17 cellular contexts compared by ENCODE assay signal in genomic region chr3:77159182-77159581, GRCh38.
DNase-seq lines count a peak whose midpoint lies in the region; ATAC-seq and TF ChIP-seq lines count a peak whose summit lies in the region.
"Had no signal": no experiment of that assay in that cellular context is flagged by ENCODE, and none has a peak within 500 bp of the region (broad histone marks: within the 10 kb centered on the region; RNA-seq: fewer than 3 reads in every experiment).

No MANE protein-coding gene starts in this region.

- no peak overlapping the region for H3K4me3 ChIP-seq in GM23338
- H3K4me3 ChIP-seq in astrocyte of the cerebellum (ENCODE audit: low read depth, low read length): no peak overlapping the region
- H3K4me3 ChIP-seq in mesenchymal stem cell (ENCODE audit: insufficient read depth in 1 of 2, low read depth in 1 of 2, low read length in 2 of 2): no peak overlapping the region
- H3K4me3 ChIP-seq: BLaER1 treated with 17β-estradiol and CSF1 and Interleukin-3, amounts not matched to agents 10 nM and 100 nM; colonic mucosa; transverse colon had no signal

- H3K4me3 Mint-ChIP-seq in GM23338: no peak overlapping the region
- H3K4me3 Mint-ChIP-seq: naive thymus-derived CD8-positive, alpha-beta T cell; stimulated activated naive B cell treated with anti-CD40 and anti-IgM and Interleukin-4, amounts not matched to agents 10 μg/mL and 1 μg/mL and 100 μg/mL, for 72 hours had no signal

- DNase-seq in GM23338 (ENCODE audit: low spot score) (peak; percentile 19), Kasumi-1 (lab: John Stamatoyannopoulos, UW) (peak; percentile 4 to 12), astrocyte of the cerebellum (ENCODE audit: low read depth) (no peak), mesenchymal stem cell (peak; percentile 1), caudate nucleus (lab: John Stamatoyannopoulos, UW) (no peak), NCI-H2227 treated with DMSO at 0.1 percent for 48 hours (lab: John Stamatoyannopoulos, UW) (no peak)
- no peak for DNase-seq in activated CD4-positive, alpha-beta T cell treated with anti-CD3 and anti-CD28 coated beads for 48 hours
- DNase-seq: colonic mucosa; DMS79 treated with DMSO at 0.1 percent for 48 hours; KG1; naive thymus-derived CD8-positive, alpha-beta T cell; NCI-H1694 treated with DMSO at 0.1 percent for 48 hours; NCI-H510A treated with DMSO at 0.1 percent for 48 hours; stimulated activated naive B cell treated with anti-CD40 and anti-IgM and Interleukin-4, amounts not matched to agents 10 μg/mL and 1 μg/mL and 100 μg/mL, for 72 hours; transverse colon had no signal

- H3K9me3 ChIP-seq in mesenchymal stem cell (ENCODE audit: control insufficient read depth, low read length): no peaks in the 10 kb centered on the region
- H3K9me3 ChIP-seq: BLaER1 treated with 17β-estradiol and CSF1 and Interleukin-3, amounts not matched to agents 10 nM and 100 nM; colonic mucosa; transverse colon had no signal

- peaks cover 3% of the 10 kb centered on the region; the same call in 1 of the 3 replicates for H3K36me3 Mint-ChIP-seq in GM23338 (ENCODE audit: low read depth)
- H3K36me3 Mint-ChIP-seq: naive thymus-derived CD8-positive, alpha-beta T cell; stimulated activated naive B cell treated with anti-CD40 and anti-IgM and Interleukin-4, amounts not matched to agents 10 μg/mL and 1 μg/mL and 100 μg/mL, for 72 hours had no signal

- peak; percentile 65 for ATAC-seq in GM23338
- ATAC-seq: naive thymus-derived CD8-positive, alpha-beta T cell; stimulated activated naive B cell treated with anti-CD40 and anti-IgM and Interleukin-4, amounts not matched to agents 10 μg/mL and 1 μg/mL and 100 μg/mL, for 72 hours had no signal

- H2AK5ac ChIP-seq in mesenchymal stem cell (ENCODE audit: low read length, severe bottlenecking): no peak overlapping the region

- TF ChIP-seq CTCF in GM23338 (conservative IDR thresholded peaks at IDR 0.05; ENCODE audit: low read depth in 2 of 2): peak; percentile 29 to 33; a peak in 1 of 4 replicates
- peak; percentile 17 for TF ChIP-seq CTCF in astrocyte of the cerebellum (IDR thresholded peaks at IDR 0.05; ENCODE audit: low read depth, low read length, missing control alignments)

- H2BK120ac ChIP-seq in mesenchymal stem cell (ENCODE audit: low read depth, low read length): no peak overlapping the region

- H3K14ac ChIP-seq in mesenchymal stem cell (ENCODE audit: low read length in 2 of 2): no peak overlapping the region

- H4K8ac ChIP-seq in mesenchymal stem cell (ENCODE audit: low read length): no peak overlapping the region

- no peaks in the 10 kb centered on the region for H3K36me3 ChIP-seq in GM23338 (ENCODE audit: insufficient read depth)
- no peaks in the 10 kb centered on the region for H3K36me3 ChIP-seq in mesenchymal stem cell (ENCODE audit: control insufficient read depth in 1 of 2, insufficient read depth in 2 of 2, low read depth in 1 of 2, low read length in 2 of 2)
- H3K36me3 ChIP-seq: BLaER1 treated with 17β-estradiol and CSF1 and Interleukin-3, amounts not matched to agents 10 nM and 100 nM; colonic mucosa; transverse colon had no signal

- H2BK15ac ChIP-seq in mesenchymal stem cell (ENCODE audit: low read depth, poor library complexity, severe bottlenecking): no peak overlapping the region

- H3K27ac Mint-ChIP-seq in GM23338: no peak overlapping the region
- H3K27ac Mint-ChIP-seq: naive thymus-derived CD8-positive, alpha-beta T cell; stimulated activated naive B cell treated with anti-CD40 and anti-IgM and Interleukin-4, amounts not matched to agents 10 μg/mL and 1 μg/mL and 100 μg/mL, for 72 hours had no signal

- peaks cover 8% of the 10 kb centered on the region for H3K4me1 Mint-ChIP-seq in GM23338
- H3K4me1 Mint-ChIP-seq: naive thymus-derived CD8-positive, alpha-beta T cell; stimulated activated naive B cell treated with anti-CD40 and anti-IgM and Interleukin-4, amounts not matched to agents 10 μg/mL and 1 μg/mL and 100 μg/mL, for 72 hours had no signal

- in situ Hi-C loops in astrocyte of the cerebellum (cut with HindIII; ENCODE audit: low sequenced_read_pairs): no loop called here

- H2AFZ ChIP-seq in GM23338 (no peak overlapping the region), mesenchymal stem cell (ENCODE audit: low read depth, low read length) (no peak overlapping the region)

- no peaks in the 10 kb centered on the region; the same call in 1 of the 2 replicates for H3K9me2 ChIP-seq in GM23338 (ENCODE audit: insufficient read depth)

- H3F3A ChIP-seq in GM23338 (replicated peaks; ENCODE audit: low read depth): no peaks in the 10 kb centered on the region

- no peaks in the 10 kb centered on the region for H3K79me2 ChIP-seq in GM23338 (replicated peaks; ENCODE audit: insufficient read depth)

- no peak overlapping the region for H3K4me2 ChIP-seq in GM23338
- H3K4me2 ChIP-seq in mesenchymal stem cell (ENCODE audit: low read length, poor library complexity, severe bottlenecking): no peak overlapping the region
- H3K4me2 ChIP-seq: BLaER1 treated with 17β-estradiol and CSF1 and Interleukin-3, amounts not matched to agents 10 nM and 100 nM had no signal

- no peak overlapping the region for H3K18ac ChIP-seq in mesenchymal stem cell (ENCODE audit: low read depth in 1 of 2, low read length in 2 of 2)

- H4K20me1 ChIP-seq in GM23338 (replicated peaks; ENCODE audit: insufficient read depth): no peaks in the 10 kb centered on the region
- H4K20me1 ChIP-seq: BLaER1 treated with 17β-estradiol and CSF1 and Interleukin-3, amounts not matched to agents 10 nM and 100 nM had no signal

- no peak overlapping the region for H2BK5ac ChIP-seq in mesenchymal stem cell (ENCODE audit: low read depth, low read length, poor library complexity, severe bottlenecking)

- no peaks in the 10 kb centered on the region for H3K79me1 ChIP-seq in mesenchymal stem cell (replicated peaks; ENCODE audit: low read length, poor library complexity, severe bottlenecking)

- H3K27me3 ChIP-seq in GM23338 (ENCODE audit: insufficient read depth) (no peaks in the 10 kb centered on the region), mesenchymal stem cell (ENCODE audit: control insufficient read depth in 1 of 2, insufficient read depth in 1 of 2, low read length in 2 of 2) (no peaks in the 10 kb centered on the region)
- H3K27me3 ChIP-seq: BLaER1 treated with 17β-estradiol and CSF1 and Interleukin-3, amounts not matched to agents 10 nM and 100 nM; colonic mucosa; transverse colon had no signal

- no peaks in the 10 kb centered on the region for H3K4me1 ChIP-seq in GM23338 (ENCODE audit: insufficient read depth)
- H3K4me1 ChIP-seq in mesenchymal stem cell (ENCODE audit: control insufficient read depth, insufficient read depth, low read depth, low read length): no peaks in the 10 kb centered on the region
- H3K4me1 ChIP-seq: colonic mucosa, transverse colon had no signal

- no peaks in the 10 kb centered on the region for H3K9me3 Mint-ChIP-seq in GM23338

- H3K23ac ChIP-seq in mesenchymal stem cell (ENCODE audit: low read length in 2 of 2): no peak overlapping the region

- H4K91ac ChIP-seq in mesenchymal stem cell (ENCODE audit: low read length): no peak overlapping the region

- H3K27me3 Mint-ChIP-seq in GM23338 (ENCODE audit: insufficient read depth, low read depth, poor library complexity): no peaks in the 10 kb centered on the region
- H3K27me3 Mint-ChIP-seq: naive thymus-derived CD8-positive, alpha-beta T cell; stimulated activated naive B cell treated with anti-CD40 and anti-IgM and Interleukin-4, amounts not matched to agents 10 μg/mL and 1 μg/mL and 100 μg/mL, for 72 hours had no signal

- H3K9ac ChIP-seq in mesenchymal stem cell (ENCODE audit: low read length): no peak overlapping the region
- H3K9ac ChIP-seq: BLaER1 treated with 17β-estradiol and CSF1 and Interleukin-3, amounts not matched to agents 10 nM and 100 nM had no signal

- no peak overlapping the region for H3K4ac ChIP-seq in mesenchymal stem cell (ENCODE audit: low read depth in 1 of 2, low read length in 2 of 2)

- H2BK12ac ChIP-seq in mesenchymal stem cell (ENCODE audit: low read length in 2 of 2): no peak overlapping the region

- no peak overlapping the region for H3K27ac ChIP-seq in GM23338 (ENCODE audit: low read depth)
- H3K27ac ChIP-seq in mesenchymal stem cell (ENCODE audit: low read length, poor library complexity, severe bottlenecking): no peak overlapping the region
- H3K27ac ChIP-seq in caudate nucleus (ENCODE audit: low read depth, low read length): no peak overlapping the region
- H3K27ac ChIP-seq: BLaER1 treated with 17β-estradiol and CSF1 and Interleukin-3, amounts not matched to agents 10 nM and 100 nM; colonic mucosa; RWPE1; transverse colon had no signal

TF ChIP-seq in GM23338, 12 proteins besides CTCF, POLR2A, EP300 and RAD21 (continues in another document):
- TF ChIP-seq REST (IDR thresholded peaks at IDR 0.05; ENCODE audit: unreplicated experiment): no peak
- TF ChIP-seq CREB1 (CRISPR knock-in tag; IDR thresholded peaks at IDR 0.05; ENCODE audit: low read depth): no peak
- no peak for TF ChIP-seq NANOG (IDR thresholded peaks at IDR 0.05; ENCODE audit: borderline replicate concordance)
- TF ChIP-seq STAT1 (IDR thresholded peaks at IDR 0.05; ENCODE audit: unreplicated experiment): no peak

Comparison
In these comparisons a context has a peak if more than half of its experiments do, and no peak if none do; other contexts are left out.
1. DNase-seq: peak in GM23338 (single experiment), Kasumi-1 (2 of 2) and mesenchymal stem cell (single experiment); none in astrocyte of the cerebellum (single experiment), caudate nucleus (0 of 61), NCI-H2227 treated with DMSO at 0.1 percent for 48 hours (single experiment) and activated CD4-positive, alpha-beta T cell treated with anti-CD3 and anti-CD28 coated beads for 48 hours (single experiment).